In genomic region chr4:165971446-165971845, GRCh38 we compare ENCODE assay signal across 24 cellular contexts.
"Had no signal": no experiment of that assay in that cellular context is flagged by ENCODE, and none has a peak within 500 bp of the region (broad histone marks: within the 10 kb centered on the region; RNA-seq: fewer than 3 reads in every experiment).

No MANE protein-coding gene starts in this region.

- DNase-seq: dermis blood vessel endothelial cell; heart left ventricle; left cardiac atrium; left lung; mesendoderm; midbrain; naive thymus-derived CD4-positive, alpha-beta T cell; posterior cingulate gyrus; psoas muscle; right cardiac atrium; sigmoid colon; spleen; stimulated activated CD4-positive, alpha-beta T cell treated with anti-CD3 and anti-CD28 coated beads, Interleukin-4, amount 100 ng/mL, for 4 hours; stimulated activated naive CD8-positive, alpha-beta T cell treated with anti-CD3 and anti-CD28 coated beads, Interleukin-15, Interleukin-2, amounts not matched to agents 100 U/mL and 50 U/mL, for 24 hours; substantia nigra; testis; tibial artery; upper lobe of left lung had no signal

- H3K36me3 Mint-ChIP-seq: naive thymus-derived CD4-positive, alpha-beta T cell; stimulated activated memory B cell treated with anti-CD40 and anti-IgM and Interleukin-4, amounts not matched to agents 10 μg/mL and 1 μg/mL and 100 μg/mL, for 72 hours had no signal

- H3K4me2 ChIP-seq: hepatocyte, neural progenitor cell had no signal

- ATAC-seq: gastroesophageal sphincter; heart left ventricle; left lung; naive thymus-derived CD4-positive, alpha-beta T cell; psoas muscle; right cardiac atrium; stimulated activated memory B cell treated with anti-CD40 and anti-IgM and Interleukin-4, amounts not matched to agents 10 μg/mL and 1 μg/mL and 100 μg/mL, for 72 hours; stimulated activated naive CD8-positive, alpha-beta T cell treated with anti-CD3 and anti-CD28 coated beads, Interleukin-15, Interleukin-2, amounts not matched to agents 100 U/mL and 50 U/mL, for 24 hours had no signal

- H3K4me1 ChIP-seq: gastroesophageal sphincter, heart left ventricle, left lung, neural progenitor cell, psoas muscle, sigmoid colon, spleen, testis, tibial artery, upper lobe of left lung had no signal

- H2AFZ ChIP-seq: hepatocyte, neural progenitor cell had no signal

- H3K9me3 ChIP-seq: sigmoid colon, testis had no signal

- H3K4me3 ChIP-seq: coronary artery, gastroesophageal sphincter, heart left ventricle, hepatocyte, left lung, neural progenitor cell, psoas muscle, sigmoid colon, spleen, testis, tibial artery, upper lobe of left lung had no signal

- H3K4me1 Mint-ChIP-seq: nephron; neural progenitor cell; stimulated activated memory B cell treated with anti-CD40 and anti-IgM and Interleukin-4, amounts not matched to agents 10 μg/mL and 1 μg/mL and 100 μg/mL, for 72 hours had no signal

- H3K4me3 Mint-ChIP-seq: naive thymus-derived CD4-positive, alpha-beta T cell; nephron; neural progenitor cell; stimulated activated memory B cell treated with anti-CD40 and anti-IgM and Interleukin-4, amounts not matched to agents 10 μg/mL and 1 μg/mL and 100 μg/mL, for 72 hours had no signal

- H3K27ac Mint-ChIP-seq: nephron; neural progenitor cell; stimulated activated memory B cell treated with anti-CD40 and anti-IgM and Interleukin-4, amounts not matched to agents 10 μg/mL and 1 μg/mL and 100 μg/mL, for 72 hours had no signal

- H3K79me2 ChIP-seq: hepatocyte had no signal

- H3K27me3 ChIP-seq: gastroesophageal sphincter, heart left ventricle, hepatocyte, left lung, neural progenitor cell, sigmoid colon, spleen, testis, tibial artery, upper lobe of left lung had no signal

- H3K27me3 Mint-ChIP-seq: naive thymus-derived CD4-positive, alpha-beta T cell; stimulated activated memory B cell treated with anti-CD40 and anti-IgM and Interleukin-4, amounts not matched to agents 10 μg/mL and 1 μg/mL and 100 μg/mL, for 72 hours had no signal

- H3K9ac ChIP-seq: neural progenitor cell had no signal

- H3K36me3 ChIP-seq: gastroesophageal sphincter, heart left ventricle, left lung, neural progenitor cell, sigmoid colon, spleen, tibial artery, upper lobe of left lung had no signal

- H3K27ac ChIP-seq: coronary artery, gastroesophageal sphincter, heart left ventricle, hepatocyte, left lung, neural progenitor cell, psoas muscle, sigmoid colon, spleen, testis, tibial artery, upper lobe of left lung had no signal
